Comparison of ENCODE assay signal across 34 cellular contexts in genomic region chr13:69769637-69770036, GRCh38.
"Had no signal": no experiment of that assay in that cellular context is flagged by ENCODE, and none has a peak within 500 bp of the region (broad histone marks: within the 10 kb centered on the region; RNA-seq: fewer than 3 reads in every experiment).

No MANE protein-coding gene starts in this region.

- H3K4me1 ChIP-seq: adrenal gland, ascending aorta, colonic mucosa, esophagus squamous epithelium, right atrium auricular region, upper lobe of left lung, vagina had no signal

- H3K4me2 ChIP-seq: hepatocyte, smooth muscle cell had no signal

- H3K79me2 ChIP-seq: hepatocyte had no signal

- H3K27ac ChIP-seq: adrenal gland, ascending aorta, cardiac muscle cell, colonic mucosa, epithelial cell of prostate, esophagus squamous epithelium, hepatocyte, right atrium auricular region, upper lobe of left lung, vagina had no signal

- DNase-seq: activated CD4-positive, alpha-beta memory T cell treated with anti-CD3 and anti-CD28 coated beads for 36 hours; activated CD4-positive, alpha-beta T cell treated with anti-CD3 and anti-CD28 coated beads, Interleukin-2, amount 10 ng/mL, durations not matched to agents 24 days and 14 days; activated CD4-positive, CD25-positive, alpha-beta regulatory T cell treated with anti-CD3 and anti-CD28 coated beads, Interleukin-2, amount 50 U/mL, for 72 hours; activated CD8-positive, alpha-beta memory T cell treated with anti-CD3 and anti-CD28 coated beads, Interleukin-2, amount 50 U/mL, for 4 hours; activated effector memory CD4-positive, alpha-beta T cell treated with anti-CD3 and anti-CD28 coated beads, Interleukin-2, amount 50 U/mL, for 16 hours; activated naive CD4-positive, alpha-beta T cell treated with anti-CD3 and anti-CD28 coated beads for 36 hours; activated naive CD8-positive, alpha-beta T cell treated with anti-CD3 and anti-CD28 coated beads for 36 hours; activated T-cell treated with anti-CD3 and anti-CD28 coated beads, Interleukin-2, amount 50 U/mL, for 1 hour; adrenal gland; cerebellar nuclear complex; colonic mucosa; effector CD8-positive, alpha-beta T cell; esophagus squamous epithelium; left colon; midbrain; naive thymus-derived CD8-positive, alpha-beta T cell; stimulated activated CD4-positive, alpha-beta T cell treated with anti-CD3 and anti-CD28 coated beads, Interleukin-1b, Interleukin-23, amount 100 ng/mL, for 48 hours; stimulated activated CD4-positive, alpha-beta T cell treated with anti-CD3 and anti-CD28 coated beads, Interleukin-4, amount 100 ng/mL, for 4 hours; stimulated activated CD8-positive, alpha-beta memory T cell treated with anti-CD3 and anti-CD28 coated beads, Interleukin-4, amount 100 ng/mL, for 48 hours; stimulated activated naive CD8-positive, alpha-beta T cell treated with anti-CD3 and anti-CD28 coated beads, Interleukin-15, amount 100 ng/mL, for 72 hours; substantia nigra; T1000 had no signal

- H3K36me3 ChIP-seq: adrenal gland, ascending aorta, cardiac muscle cell, colonic mucosa, esophagus squamous epithelium, right atrium auricular region, upper lobe of left lung, vagina had no signal

- H3K4me3 ChIP-seq: adrenal gland, ascending aorta, cardiac muscle cell, colonic mucosa, esophagus squamous epithelium, hepatocyte, right atrium auricular region, smooth muscle cell, upper lobe of left lung, vagina had no signal

- ATAC-seq: left colon; naive thymus-derived CD8-positive, alpha-beta T cell; stimulated activated memory B cell treated with anti-CD40 and anti-IgM and Interleukin-4, amounts not matched to agents 10 μg/mL and 1 μg/mL and 100 μg/mL, for 72 hours; stimulated activated naive CD8-positive, alpha-beta T cell treated with anti-CD3 and anti-CD28 coated beads, Interleukin-15, amount 100 ng/mL, for 72 hours had no signal

- H3K9me3 ChIP-seq: adrenal gland, ascending aorta, colonic mucosa, vagina had no signal

- H3K27me3 ChIP-seq: adrenal gland, ascending aorta, cardiac muscle cell, colonic mucosa, esophagus squamous epithelium, hepatocyte, right atrium auricular region, upper lobe of left lung, vagina had no signal

- FAIRE-seq: endometrium, frontal cortex, keratinocyte had no signal
